ENCODE assay signal across 28 cellular contexts in genomic region chr10:132578287-132578951, GRCh38. TPM values are rescaled to one million over a fixed set of nuclear protein-coding genes. Genes with fewer than 3 reads are reported as not detected.
DNase-seq lines count a peak whose midpoint lies in the region; ATAC-seq, FAIRE-seq and TF ChIP-seq lines count a peak whose summit lies in the region.
"Had no signal": no experiment of that assay in that cellular context is flagged by ENCODE, and none has a peak within 500 bp of the region (broad histone marks: within the 10 kb centered on the region; RNA-seq: fewer than 3 reads in every experiment).

No MANE protein-coding gene starts in this region.

- 90% methylated on average over 18 of the region's 19 CpGs; no CpG with 5 or more reads in 1 of the 2 experiments for WGBS in H1 (ENCODE audit: extremely low coverage in 1 of 2, insufficient coverage in 1 of 2, insufficient read length in 1 of 2, insufficient replicate concordance in 2 of 2, low coverage in 1 of 2, low lambda C conversion rate in 2 of 2, missing lambda C conversion rate in 1 of 2), 2 experiments

- no peak overlapping the region for H2BK20ac ChIP-seq in H1 (ENCODE audit: low read length)

- no peak overlapping the region for H2AK5ac ChIP-seq in H1 (ENCODE audit: low read depth, low read length)

- in situ Hi-C loops in GM13977 (cut with MboI; ENCODE audit: low pct_unique_long_range_greater_than_20kb, low sequenced_read_pairs, unreplicated experiment) = no loop called here

- H3K9me2 ChIP-seq in PC-9 (ENCODE audit: insufficient read depth) = no peaks in the 10 kb centered on the region
- H3K9me2 ChIP-seq: SK-N-SH had no signal

- no TSS peak for BruUV-seq in PC-9 (replicated peaks; lab: Mats Ljungman, UMichigan)

- H3K27ac ChIP-seq in BLaER1 (no peak overlapping the region), H1 (ENCODE audit: low read depth, low read length) (no peak overlapping the region), PC-9 (no peak overlapping the region)
- H3K27ac ChIP-seq: adrenal gland, upper lobe of left lung had no signal

- no peak overlapping the region for H2BK5ac ChIP-seq in H1 (ENCODE audit: low read depth, low read length)

- POLR2A ChIA-PET in H1 (lab: Charles Lee; ENCODE audit: partially characterized antibody) = interaction anchor here (0.9 kb wide), 1 partner anchor 8 kb away, joined by 3 read pairs; no protein-coding TSS in a partner anchor
- POLR2A ChIA-PET in PC-9 (lab: Charles Lee; ENCODE audit: unreplicated experiment) = no interaction called here

- H3K4me3 Mint-ChIP-seq in IgD-negative memory B cell (peak overlapping the region in 2 of 4 donors; percentile 36 to 76), nephron progenitor cell (peak overlapping the region; percentile 36), progenitor cell of endocrine pancreas (ENCODE audit: low read depth) (no peak overlapping the region)
- H3K4me3 Mint-ChIP-seq: activated CD4-positive, alpha-beta T cell treated with anti-CD3 and anti-CD28 coated beads, Interleukin-2, amount 10 ng/mL, durations not matched to agents 24 days and 14 days; activated T-cell treated with anti-CD3 and anti-CD28 coated beads, Interleukin-2, amount 50 U/mL, for 72 hours; B cell; brain had no signal

- H3K14ac ChIP-seq in H1 (ENCODE audit: insufficient read length) = no peak overlapping the region

- H2AFZ ChIP-seq in H1 (ENCODE audit: low read length) (no peak overlapping the region), PC-9 (no peak overlapping the region)

- peak overlapping the region; percentile 33 for H2BK120ac ChIP-seq in H1 (replicated peaks; ENCODE audit: low read depth, low read length)

- H3K4me1 Mint-ChIP-seq in IgD-negative memory B cell (peaks cover 22 to 32% (median 32%) of the 10 kb centered on the region in 3 donors), nephron progenitor cell (peaks cover 47% of the 10 kb centered on the region), progenitor cell of endocrine pancreas (ENCODE audit: low read depth) (peaks cover 18% of the 10 kb centered on the region)

- peak overlapping the region in 2 of 3 donors; percentile 42 to 78 for H3K27ac Mint-ChIP-seq in IgD-negative memory B cell
- no peak overlapping the region for H3K27ac Mint-ChIP-seq in nephron progenitor cell
- H3K27ac Mint-ChIP-seq in progenitor cell of endocrine pancreas = no peak overlapping the region
- H3K27ac Mint-ChIP-seq in activated naive CD4-positive, alpha-beta T cell treated with anti-CD3 and anti-CD28 coated beads, Interleukin-2, amount 50 U/mL, for 72 hours = no peak overlapping the region
- H3K27ac Mint-ChIP-seq: activated CD4-positive, alpha-beta T cell treated with anti-CD3 and anti-CD28 coated beads, Interleukin-2, amount 10 ng/mL, durations not matched to agents 24 days and 14 days; activated T-cell treated with anti-CD3 and anti-CD28 coated beads, Interleukin-2, amount 50 U/mL, for 72 hours had no signal

- no peak overlapping the region for H4K91ac ChIP-seq in H1 (replicated peaks; ENCODE audit: insufficient read length, low read length)

- CTCF ChIA-PET in H1 (lab: Charles Lee; ENCODE audit: partially characterized antibody) = interaction anchor here (0.6 to 2.4 kb wide), 12 partner anchors 13 to 184 kb away, joined by 3 to 15 read pairs (median 4); no protein-coding TSS in a partner anchor
- CTCF ChIA-PET in PC-9 (lab: Charles Lee) = no interaction called here

- TF ChIP-seq EP300 in H1 (IDR thresholded peaks at IDR 0.05; ENCODE audit: borderline replicate concordance in 1 of 2, low read depth in 2 of 2, low read length in 2 of 2) = no peak

- H3K27me3 ChIP-seq in BLaER1 = no peaks in the 10 kb centered on the region
- H3K27me3 ChIP-seq in H1 (replicated peaks in 1 of 4; ENCODE audit: control insufficient read depth in 3 of 4, extremely low read depth in 1 of 4, insufficient read depth in 3 of 4, low read length in 3 of 4) = no peaks in the 10 kb centered on the region; a peak in 1 of 7 replicates
- no peaks in the 10 kb centered on the region for H3K27me3 ChIP-seq in PC-9 (ENCODE audit: insufficient read depth, low read depth)
- H3K27me3 ChIP-seq: adrenal gland, upper lobe of left lung had no signal

- no peak for FAIRE-seq in H1 (lab: Jason Lieb, UNC)
- FAIRE-seq: HTR-8/SVneo, small intestine had no signal

- H3K9ac ChIP-seq in BLaER1 = no peak overlapping the region
- H3K9ac ChIP-seq in H1 (replicated peaks in 1 of 4; ENCODE audit: extremely low read depth in 1 of 4, low read depth in 3 of 4, low read length in 3 of 4) = no peak overlapping the region
- H3K9ac ChIP-seq: SK-N-SH had no signal

- no peak overlapping the region for H3K4ac ChIP-seq in H1 (replicated peaks; ENCODE audit: insufficient read length, low read depth, low read length)

- no peak overlapping the region for H3K56ac ChIP-seq in H1 (replicated peaks; ENCODE audit: insufficient read length, low read depth, low read length)

- no peak for TF ChIP-seq RAD21 in H1 (IDR thresholded peaks at IDR 0.05 in 1 of 2, conservative IDR thresholded peaks at IDR 0.05 in 1 of 2; ENCODE audit: low read depth in 2 of 2, low read length in 2 of 2)

- H3K23ac ChIP-seq in H1 (ENCODE audit: insufficient read length) = no peak overlapping the region

- H3K36me3 Mint-ChIP-seq in IgD-negative memory B cell = peaks cover 2% of the 10 kb centered on the region
- H3K36me3 Mint-ChIP-seq in nephron progenitor cell (ENCODE audit: low read depth) = peaks cover 17% of the 10 kb centered on the region
- H3K36me3 Mint-ChIP-seq in progenitor cell of endocrine pancreas (ENCODE audit: insufficient read depth) = no peaks in the 10 kb centered on the region
- H3K36me3 Mint-ChIP-seq in activated naive CD4-positive, alpha-beta T cell treated with anti-CD3 and anti-CD28 coated beads, Interleukin-2, amount 50 U/mL, for 72 hours = peaks cover 0 to 5% of the 10 kb centered on the region in 2 donors

- H3K4me1 ChIP-seq in BLaER1 = peaks cover 69% of the 10 kb centered on the region
- H3K4me1 ChIP-seq in H1 (replicated peaks in 1 of 4; ENCODE audit: control insufficient read depth in 3 of 4, insufficient read depth in 4 of 4, low read length in 3 of 4) = peaks cover 2 to 14% (median 9%) of the 10 kb centered on the region in 4 experiments
- peaks cover 35% of the 10 kb centered on the region for H3K4me1 ChIP-seq in PC-9 (replicated peaks; ENCODE audit: insufficient read depth)

- H3K27me3 Mint-ChIP-seq in IgD-negative memory B cell (peaks cover 1% of the 10 kb centered on the region), nephron progenitor cell (ENCODE audit: low read depth, poor library complexity) (peaks cover 6% of the 10 kb centered on the region), progenitor cell of endocrine pancreas (no peaks in the 10 kb centered on the region)
- H3K27me3 Mint-ChIP-seq: B cell, brain had no signal

- H3K4me2 ChIP-seq in BLaER1 (peak overlapping the region; percentile 95), H1 (ENCODE audit: insufficient read depth in 1 of 2, low read depth in 2 of 2, low read length in 2 of 2) (no peak overlapping the region), PC-9 (no peak overlapping the region)
- H3K4me2 ChIP-seq: SK-N-SH had no signal

- H3K23me2 ChIP-seq in H1 (ENCODE audit: low read depth, low read length) = peaks cover 3% of the 10 kb centered on the region; the same call in 1 of the 2 replicates

- H3K9me3 Mint-ChIP-seq in IgD-negative memory B cell (peaks cover 0 to 2% (median 0%) of the 10 kb centered on the region in 3 donors), nephron progenitor cell (no peaks in the 10 kb centered on the region), progenitor cell of endocrine pancreas (ENCODE audit: low read depth) (no peaks in the 10 kb centered on the region)
- no peaks in the 10 kb centered on the region for H3K9me3 Mint-ChIP-seq in activated naive CD4-positive, alpha-beta T cell treated with anti-CD3 and anti-CD28 coated beads, Interleukin-2, amount 50 U/mL, for 72 hours
- H3K9me3 Mint-ChIP-seq: activated CD4-positive, alpha-beta T cell treated with anti-CD3 and anti-CD28 coated beads, Interleukin-2, amount 10 ng/mL, durations not matched to agents 24 days and 14 days had no signal

- H3K9me3 ChIP-seq in BLaER1 = peaks cover 11% of the 10 kb centered on the region
- H3K9me3 ChIP-seq in H1 (ENCODE audit: insufficient read depth in 2 of 2, low read depth in 1 of 2, low read length in 1 of 2) = no peaks in the 10 kb centered on the region
- no peaks in the 10 kb centered on the region for H3K9me3 ChIP-seq in PC-9 (ENCODE audit: insufficient read depth, low read depth)
- H3K9me3 ChIP-seq: adrenal gland, SK-N-SH, upper lobe of left lung had no signal

- ATAC-seq in activated naive CD4-positive, alpha-beta T cell treated with anti-CD3 and anti-CD28 coated beads, Interleukin-2, amount 50 U/mL, for 72 hours = no peak
- ATAC-seq: activated T-cell treated with anti-CD3 and anti-CD28 coated beads, Interleukin-2, amount 50 U/mL, for 72 hours; HCT116 had no signal

- no peak overlapping the region for H4K8ac ChIP-seq in H1 (ENCODE audit: extremely low read depth, insufficient read depth, low read length)

- TF ChIP-seq CTCF in H1 (IDR thresholded peaks at IDR 0.05; ENCODE audit: control extremely low read depth in 1 of 3, insufficient read depth in 1 of 3, low read depth in 1 of 3, low read length in 3 of 3) = no peak
- TF ChIP-seq CTCF in nephron progenitor cell (IDR thresholded peaks at IDR 0.05) = no peak
- no peak for TF ChIP-seq CTCF in progenitor cell of endocrine pancreas (IDR thresholded peaks at IDR 0.05; ENCODE audit: unreplicated experiment)
- TF ChIP-seq CTCF in PC-9 (conservative IDR thresholded peaks at IDR 0.05) = no peak
- TF ChIP-seq CTCF in GM13977 (IDR thresholded peaks at IDR 0.05; ENCODE audit: extremely low read depth, insufficient read depth, missing control alignments) = no peak

- no peak overlapping the region for H2BK12ac ChIP-seq in H1 (ENCODE audit: low read depth, low read length)

- no peak overlapping the region; the same call in 1 of the 2 replicates for H3K18ac ChIP-seq in H1 (ENCODE audit: extremely low read depth, low read length)

- DNase-seq in H1 (ENCODE audit: low read depth in 1 of 2, low spot score in 2 of 2) = no peak
- DNase-seq in nephron progenitor cell = no peak
- no peak for DNase-seq in progenitor cell of endocrine pancreas (ENCODE audit: low spot score, unreplicated experiment)
- no peak for DNase-seq in PC-9
- DNase-seq in GM13977 (ENCODE audit: low spot score) = no peak
- no peak for DNase-seq in activated naive CD4-positive, alpha-beta T cell treated with anti-CD3 and anti-CD28 coated beads, Interleukin-2, amount 50 U/mL, for 72 hours (ENCODE audit: low spot score in 2 of 2)
- DNase-seq: activated CD4-positive, alpha-beta T cell treated with anti-CD3 and anti-CD28 coated beads, Interleukin-2, amount 10 ng/mL, durations not matched to agents 24 days and 14 days; activated naive CD4-positive, alpha-beta T cell; activated T-cell treated with anti-CD3 and anti-CD28 coated beads, Interleukin-2, amount 50 U/mL, for 72 hours; DMS153; effector CD8-positive, alpha-beta T cell; GF-D8; KG1; mammary epithelial cell; NCI-H1436; NCI-H774; small intestine; stimulated activated CD4-positive, alpha-beta T cell treated with anti-CD3 and anti-CD28 coated beads, Interleukin-1b, Interleukin-23, amount 100 ng/mL, for 48 hours; stimulated activated CD8-positive, alpha-beta memory T cell treated with anti-CD3 and anti-CD28 coated beads, Interleukin-4, amount 100 ng/mL, for 48 hours had no signal

- H4K20me1 ChIP-seq in BLaER1 (peaks cover 77% of the 10 kb centered on the region), H1 (replicated peaks in 1 of 2; ENCODE audit: control insufficient read depth in 1 of 2, insufficient read depth in 2 of 2, low read length in 2 of 2) (peaks cover 4 to 17% of the 10 kb centered on the region in 2 experiments), PC-9 (ENCODE audit: insufficient read depth) (no peaks in the 10 kb centered on the region)

- intact Hi-C loops in PC-9 (cut with micrococcal nuclease; ENCODE audit: unreplicated experiment) = loop anchor here (10.0 kb wide), 1 partner anchor 56 kb away; no protein-coding TSS in a partner anchor

- no peak overlapping the region for H4K5ac ChIP-seq in H1 (ENCODE audit: insufficient read length, low read depth, low read length)

- H3K36me3 ChIP-seq in BLaER1 (peaks cover 9% of the 10 kb centered on the region; the same call in 1 of the 2 replicates), H1 (ENCODE audit: control insufficient read depth in 2 of 4, insufficient read depth in 4 of 4, low read length in 3 of 4) (no peaks in the 10 kb centered on the region), PC-9 (ENCODE audit: low read depth) (no peaks in the 10 kb centered on the region)
- H3K36me3 ChIP-seq: adrenal gland, upper lobe of left lung had no signal

- H2BK15ac ChIP-seq in H1 (ENCODE audit: low read length) = no peak overlapping the region

- no peak for TF ChIP-seq POLR2A in H1 (IDR thresholded peaks at IDR 0.05; ENCODE audit: control extremely low read depth in 1 of 2, low read depth in 2 of 2, low read length in 2 of 2)

- H3K79me1 ChIP-seq in H1 (ENCODE audit: low read depth, low read length) = peaks cover 5% of the 10 kb centered on the region

- H3K79me2 ChIP-seq in H1 (ENCODE audit: control insufficient read depth in 1 of 2, insufficient read depth in 2 of 2, low read length in 2 of 2) (peaks cover 0 to 3% of the 10 kb centered on the region in 2 experiments; a peak in 1 of 4 replicates), PC-9 (ENCODE audit: low read depth) (peaks cover 4% of the 10 kb centered on the region; the same call in 1 of the 2 replicates)

- peaks cover 29% of the 10 kb centered on the region for H3F3A ChIP-seq in PC-9 (ENCODE audit: insufficient read depth, low read depth)

- no peak overlapping the region for H3K4me3 ChIP-seq in BLaER1
- no peak overlapping the region for H3K4me3 ChIP-seq in H1 (ENCODE audit: extremely low read depth in 1 of 4, insufficient read depth in 2 of 4, low read depth in 3 of 4, low read length in 4 of 4)
- H3K4me3 ChIP-seq in PC-9 = no peak overlapping the region
- H3K4me3 ChIP-seq: adrenal gland, upper lobe of left lung had no signal

RNA-seq across cellular contexts. Expression of gene INPP5A, which starts 40.8 kb away (rescaled TPM):
- polyA plus RNA-seq in IgD-negative memory B cell (0.94 TPM), H1 (2011; rRNA removed) (16.8 and 19.7 TPM in 2 replicates)
- total RNA-seq in H1 (2021; fragmentation: NEBNext Ultra II Directional; extraction: Animal tissue kit (Norgen Biotek cat#: 25700)) = 25.5 and 27.5 TPM in 2 replicates
- polyA plus RNA-seq in H1 (2011; cell fraction: cytosol; rRNA removed) = 15.9 TPM
- polyA plus RNA-seq in H1 (2011; cell fraction: nucleus; rRNA removed) = 12.0 TPM
- 16.0 to 19.8 TPM (median 18.0 TPM) in 4 replicates for polyA plus RNA-seq in H1 (2012, experiment 1 of 2)
- 19.3 TPM for polyA plus RNA-seq in H1 (2012, experiment 2 of 2)
- 15.4 TPM for polyA plus RNA-seq in H1 (2013, experiment 1 of 2)
- polyA plus RNA-seq in H1 (2013, experiment 2 of 2) = 14.7 TPM
- polyA minus RNA-seq in H1 (2011; rRNA and poly(A)+ RNA removed) = 21.6 and 22.1 TPM in 2 replicates
- 12.3 TPM for polyA minus RNA-seq in H1 (2011; cell fraction: cytosol; rRNA and poly(A)+ RNA removed)
- 12.1 TPM for polyA minus RNA-seq in H1 (2011; cell fraction: nucleus; rRNA and poly(A)+ RNA removed)
- total RNA-seq in progenitor cell of endocrine pancreas (30.0 and 30.6 TPM in 2 replicates), PC-9 (2021) (18.4 and 18.8 TPM in 2 replicates)
- total RNA-seq in activated naive CD4-positive, alpha-beta T cell treated with anti-CD3 and anti-CD28 coated beads, Interleukin-2, amount 50 U/mL, for 72 hours = 10 to 100 TPM; 10.5 to 14.0 TPM

Comparison
In these comparisons a context has a peak if more than half of its experiments do, and no peak if none do; other contexts are left out.
1. H3K27ac Mint-ChIP-seq: peak in IgD-negative memory B cell (2 of 3); none in nephron progenitor cell (single experiment), progenitor cell of endocrine pancreas (single experiment) and activated naive CD4-positive, alpha-beta T cell treated with anti-CD3 and anti-CD28 coated beads, Interleukin-2, amount 50 U/mL, for 72 hours (0 of 2).